ENCODE assay signal across 1 cellular context in genomic region chr6:149043476-149044130, GRCh38.
TF ChIP-seq lines count a peak whose summit lies in the region.

No MANE protein-coding gene starts in this region.

TF ChIP-seq in GM12878, 131 proteins besides CTCF, POLR2A, EP300 and RAD21 (continued from another document):
- TF ChIP-seq CUX1 (IDR thresholded peaks at IDR 0.05; ENCODE audit: insufficient replicate concordance, low read depth, low read length), result no peak
- no peak for TF ChIP-seq HCFC1 (IDR thresholded peaks at IDR 0.05; ENCODE audit: low read length)
- TF ChIP-seq ZBTB4 (CRISPR knock-in tag; IDR thresholded peaks at IDR 0.05), result no peak
- TF ChIP-seq ETV6 (conservative IDR thresholded peaks at IDR 0.05 in 1 of 2, IDR thresholded peaks at IDR 0.05 in 1 of 2; ENCODE audit: borderline replicate concordance in 1 of 2, low read depth in 1 of 2), result no peak
- TF ChIP-seq IKZF1 (conservative IDR thresholded peaks at IDR 0.05), result peak; percentile 70
- no peak for TF ChIP-seq RAD51 (IDR thresholded peaks at IDR 0.05)
- TF ChIP-seq ZSCAN29 (IDR thresholded peaks at IDR 0.05), result no peak
- TF ChIP-seq NRF1 (conservative IDR thresholded peaks at IDR 0.05; ENCODE audit: low read depth, low read length), result no peak
- no peak for TF ChIP-seq TAF1 (IDR thresholded peaks at IDR 0.05; ENCODE audit: borderline replicate concordance, low read depth, low read length)
- no peak for TF ChIP-seq SKIL (IDR thresholded peaks at IDR 0.05; ENCODE audit: low read depth, poor library complexity, severe bottlenecking)
- TF ChIP-seq HSF1 (IDR thresholded peaks at IDR 0.05; ENCODE audit: low read depth, low read length), result no peak
- no peak for TF ChIP-seq NFIC (IDR thresholded peaks at IDR 0.05; ENCODE audit: low read depth, low read length)
- no peak for TF ChIP-seq ATF3 (IDR thresholded peaks at IDR 0.05; ENCODE audit: borderline replicate concordance, extremely low read depth, low read depth, low read length)
- 0 out of 2 replicates have a peak, but pooled peaks have one; percentile 14 for TF ChIP-seq EED (IDR thresholded peaks at IDR 0.05; ENCODE audit: low read depth)
- no peak for TF ChIP-seq MEF2A (IDR thresholded peaks at IDR 0.05; ENCODE audit: insufficient read depth, low read depth, low read length)
- no peak for TF ChIP-seq TCF7 (IDR thresholded peaks at IDR 0.05; ENCODE audit: borderline replicate concordance)
- no peak for TF ChIP-seq ELK1 (IDR thresholded peaks at IDR 0.05; ENCODE audit: low read depth, low read length)
- TF ChIP-seq HDAC6 (IDR thresholded peaks at IDR 0.05; ENCODE audit: unreplicated experiment), result no peak
- no peak for TF ChIP-seq FOXK2 (IDR thresholded peaks at IDR 0.05)
- TF ChIP-seq KLF5 (IDR thresholded peaks at IDR 0.05; ENCODE audit: partially characterized antibody), result no peak
- TF ChIP-seq MYB (IDR thresholded peaks at IDR 0.05; ENCODE audit: borderline replicate concordance, low read depth, low read length), result no peak
- TF ChIP-seq SUZ12 (IDR thresholded peaks at IDR 0.05; ENCODE audit: unreplicated experiment), result no peak
- no peak for TF ChIP-seq POLR2AphosphoS5 (IDR thresholded peaks at IDR 0.05; ENCODE audit: low read length)
- TF ChIP-seq PRDM15 (CRISPR knock-in tag; IDR thresholded peaks at IDR 0.05), result no peak
- no peak for TF ChIP-seq EGR1 (IDR thresholded peaks at IDR 0.05; ENCODE audit: borderline replicate concordance in 1 of 2, low read depth in 2 of 2, low read length in 2 of 2)
- TF ChIP-seq RELB (IDR thresholded peaks at IDR 0.05; ENCODE audit: low read depth), result no peak
- no peak for TF ChIP-seq JUND (IDR thresholded peaks at IDR 0.05; ENCODE audit: low read depth, low read length)
- TF ChIP-seq GABPA (IDR thresholded peaks at IDR 0.05; ENCODE audit: low read depth), result no peak
- TF ChIP-seq TCF3 (IDR thresholded peaks at IDR 0.05; ENCODE audit: borderline replicate concordance, insufficient read depth, low read depth, low read length), result no peak
- no peak for TF ChIP-seq NFYA (IDR thresholded peaks at IDR 0.05; ENCODE audit: borderline replicate concordance, low read depth, low read length)
- no peak for TF ChIP-seq CEBPB (IDR thresholded peaks at IDR 0.05; ENCODE audit: borderline replicate concordance in 1 of 2, low read depth in 2 of 2, low read length in 2 of 2)
- peak; percentile 95 for TF ChIP-seq ZBTB33 (IDR thresholded peaks at IDR 0.05)
- no peak for TF ChIP-seq MTA2 (IDR thresholded peaks at IDR 0.05; ENCODE audit: low read depth)
- TF ChIP-seq CHD4 (IDR thresholded peaks at IDR 0.05), result no peak
- TF ChIP-seq FOXM1 (IDR thresholded peaks at IDR 0.05; ENCODE audit: low read depth, low read length), result 0 out of 2 replicates have a peak, but pooled peaks have one; percentile 23
- TF ChIP-seq SRF (IDR thresholded peaks at IDR 0.05; ENCODE audit: low read depth in 2 of 2, low read length in 2 of 2), result no peak
- TF ChIP-seq KAT2A (conservative IDR thresholded peaks at IDR 0.05; ENCODE audit: control insufficient read depth, low read depth, low read length), result no peak
- TF ChIP-seq KDM1A (IDR thresholded peaks at IDR 0.05; ENCODE audit: borderline replicate concordance), result no peak
